30 cellular contexts compared by ENCODE assay signal in the genomic region with DNA sequence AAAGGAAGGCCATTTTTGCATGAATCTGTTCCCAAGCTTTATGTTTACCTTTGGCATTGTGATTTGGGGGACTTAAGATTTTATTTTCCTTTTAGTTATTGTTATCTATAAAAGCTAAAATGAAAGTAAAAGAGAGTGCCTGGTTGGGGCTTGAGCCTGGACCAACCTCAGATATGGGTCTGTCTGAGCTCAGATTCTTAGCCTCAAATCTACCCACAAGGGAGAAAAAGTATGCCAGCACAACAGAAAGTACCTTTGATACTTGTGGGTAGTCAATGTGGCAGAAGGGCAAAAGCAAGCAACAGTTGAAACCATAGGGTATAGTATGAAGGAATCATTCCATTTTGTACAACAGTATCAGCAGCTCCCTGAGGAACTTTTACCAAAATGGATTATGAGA.
"Had no signal": no experiment of that assay in that cellular context is flagged by ENCODE, and none has a peak within 500 bp of the region (broad histone marks: within the 10 kb centered on the region; RNA-seq: fewer than 3 reads in every experiment).

No MANE protein-coding gene starts in this region.

- H3K9ac ChIP-seq: parathyroid adenoma had no signal

- H3K79me2 ChIP-seq: parathyroid adenoma had no signal

- H3K4me1 ChIP-seq: heart right ventricle, lower lobe of right lung, parathyroid adenoma, psoas muscle, sigmoid colon, stomach, tibial artery, upper lobe of right lung had no signal

- ATAC-seq: activated T-cell treated with anti-CD3 and anti-CD28 coated beads, Interleukin-2, amount 50 U/mL, for 72 hours; esophagus mucosa; heart right ventricle; lower lobe of right lung; psoas muscle; stimulated activated effector memory CD8-positive, alpha-beta T cell treated with anti-CD3 and anti-CD28 coated beads, Interleukin-12 subunit alpha, Interleukin-12 subunit beta, amount 100 ng/mL, for 72 hours; upper lobe of right lung had no signal

- H3K27ac ChIP-seq: heart right ventricle, lower lobe of right lung, parathyroid adenoma, psoas muscle, sigmoid colon, stomach, tibial artery, upper lobe of right lung, WERI-Rb-1 had no signal

- H3K9me3 ChIP-seq: heart right ventricle, lower lobe of right lung, psoas muscle, sigmoid colon, stomach, tibial artery, upper lobe of right lung had no signal

- H3K27ac Mint-ChIP-seq: activated CD4-positive, alpha-beta memory T cell treated with anti-CD3 and anti-CD28 coated beads, Interleukin-2, amount 10 ng/mL, durations not matched to agents 7 days and 5 days; activated CD4-positive, alpha-beta T cell treated with anti-CD3 and anti-CD28 coated beads, Interleukin-2, amount 10 ng/mL, durations not matched to agents 24 days and 14 days; activated naive CD8-positive, alpha-beta T cell treated with anti-CD3 and anti-CD28 coated beads for 36 hours; stimulated activated effector memory CD8-positive, alpha-beta T cell treated with anti-CD3 and anti-CD28 coated beads, Interleukin-12 subunit alpha, Interleukin-12 subunit beta, amount 100 ng/mL, for 72 hours had no signal

- H2AFZ ChIP-seq: parathyroid adenoma had no signal

- H3K4me3 Mint-ChIP-seq: activated CD4-positive, alpha-beta memory T cell treated with anti-CD3 and anti-CD28 coated beads, Interleukin-2, amount 10 ng/mL, durations not matched to agents 7 days and 5 days; activated CD4-positive, alpha-beta T cell treated with anti-CD3 and anti-CD28 coated beads, Interleukin-2, amount 10 ng/mL, durations not matched to agents 24 days and 14 days; activated naive CD8-positive, alpha-beta T cell treated with anti-CD3 and anti-CD28 coated beads for 36 hours; activated T-cell treated with anti-CD3 and anti-CD28 coated beads, Interleukin-2, amount 50 U/mL, for 72 hours; endodermal cell; naive thymus-derived CD8-positive, alpha-beta T cell; neural crest cell; stimulated activated effector memory CD8-positive, alpha-beta T cell treated with anti-CD3 and anti-CD28 coated beads, Interleukin-12 subunit alpha, Interleukin-12 subunit beta, amount 100 ng/mL, for 72 hours had no signal

- H3K36me3 Mint-ChIP-seq: stimulated activated effector memory CD8-positive, alpha-beta T cell treated with anti-CD3 and anti-CD28 coated beads, Interleukin-12 subunit alpha, Interleukin-12 subunit beta, amount 100 ng/mL, for 72 hours had no signal

- H3K27me3 Mint-ChIP-seq: activated CD4-positive, alpha-beta memory T cell treated with anti-CD3 and anti-CD28 coated beads, Interleukin-2, amount 10 ng/mL, durations not matched to agents 7 days and 5 days; activated CD4-positive, alpha-beta T cell treated with anti-CD3 and anti-CD28 coated beads, Interleukin-2, amount 10 ng/mL, durations not matched to agents 24 days and 14 days; activated naive CD8-positive, alpha-beta T cell treated with anti-CD3 and anti-CD28 coated beads for 36 hours; naive thymus-derived CD8-positive, alpha-beta T cell had no signal

- H3K9me3 Mint-ChIP-seq: endodermal cell; neural crest cell; stimulated activated effector memory CD8-positive, alpha-beta T cell treated with anti-CD3 and anti-CD28 coated beads, Interleukin-12 subunit alpha, Interleukin-12 subunit beta, amount 100 ng/mL, for 72 hours had no signal

- H3K36me3 ChIP-seq: heart right ventricle, lower lobe of right lung, sigmoid colon, tibial artery, upper lobe of right lung, WERI-Rb-1 had no signal

- DNase-seq: activated CD4-positive, alpha-beta memory T cell treated with anti-CD3 and anti-CD28 coated beads, Interleukin-2, amount 10 ng/mL, durations not matched to agents 7 days and 5 days; activated CD4-positive, alpha-beta T cell treated with anti-CD3 and anti-CD28 coated beads, Interleukin-2, amount 10 ng/mL, durations not matched to agents 24 days and 14 days; activated CD4-positive, CD25-positive, alpha-beta regulatory T cell treated with anti-CD3 and anti-CD28 coated beads, Interleukin-2, amount 50 U/mL, for 72 hours; activated naive CD4-positive, alpha-beta T cell; activated naive CD8-positive, alpha-beta T cell treated with anti-CD3 and anti-CD28 coated beads for 36 hours; activated T-cell treated with anti-CD3 and anti-CD28 coated beads for 4 hours; activated T-cell treated with anti-CD3 and anti-CD28 coated beads, Interleukin-2, amount 50 U/mL, for 72 hours; amniotic stem cell; caudate nucleus; cortex of kidney; foreskin melanocyte; heart right ventricle; lower lobe of right lung; mesenchymal stem cell; naive thymus-derived CD8-positive, alpha-beta T cell; nucleus accumbens; psoas muscle; sigmoid colon; small intestine; stimulated activated CD4-positive, alpha-beta T cell treated with anti-CD3 and anti-CD28 coated beads, Interleukin-4, amount 100 ng/mL, for 24 hours; stomach; T1000; tibial artery; upper lobe of right lung; WERI-Rb-1 had no signal

- H3K27me3 ChIP-seq: heart right ventricle, sigmoid colon, stomach, tibial artery, upper lobe of right lung had no signal

- H3K4me3 ChIP-seq: heart right ventricle, lower lobe of right lung, psoas muscle, sigmoid colon, stomach, tibial artery, upper lobe of right lung had no signal
